In the genomic region with DNA sequence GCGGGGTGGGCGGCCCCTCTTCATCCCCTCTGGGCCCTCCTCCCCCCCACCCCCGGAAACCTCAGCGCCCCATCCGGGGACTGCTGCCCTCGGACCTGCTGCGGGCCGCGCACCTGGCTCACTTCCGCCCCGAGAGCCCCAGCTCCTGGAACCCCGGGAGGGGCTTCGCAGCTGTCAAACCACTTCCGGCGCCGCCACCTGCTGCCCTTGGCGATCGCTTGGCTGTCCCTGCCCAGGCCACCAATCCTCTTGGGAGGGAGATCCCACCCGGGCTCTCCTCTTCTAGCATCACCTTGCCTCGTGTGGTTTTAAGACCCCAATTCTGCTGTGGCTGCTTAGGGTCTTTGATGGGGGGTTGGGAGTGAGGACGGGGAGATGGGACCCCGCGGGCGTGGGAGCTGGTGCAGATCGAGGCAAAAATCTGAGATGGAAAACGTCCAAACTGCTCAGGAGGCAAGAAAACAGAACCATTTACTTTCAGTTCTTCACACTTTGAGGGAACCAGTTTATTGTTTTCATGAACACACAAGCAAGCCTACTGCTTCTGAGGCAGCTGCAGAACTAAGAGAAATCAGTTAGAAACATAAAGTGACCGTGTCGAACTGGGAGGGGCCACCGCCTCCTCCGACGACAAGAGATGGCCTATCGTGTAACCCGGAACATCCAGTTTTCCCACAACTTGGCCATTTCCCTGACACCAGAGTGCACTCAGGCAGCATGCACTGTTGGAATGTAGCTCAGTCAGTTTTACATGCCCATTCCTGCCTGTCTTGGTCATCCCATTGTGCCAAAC, we compare ENCODE assay signal across 8 cellular contexts. TPM values are rescaled to one million over a fixed set of nuclear protein-coding genes. Genes with fewer than 3 reads are reported as not detected.
DNase-seq lines count a peak whose midpoint lies in the region; ATAC-seq and TF ChIP-seq lines count a peak whose summit lies in the region.

No MANE protein-coding gene starts in this region.

- TF ChIP-seq CTCF in left ventricle myocardium inferior (IDR thresholded peaks at IDR 0.05; ENCODE audit: borderline replicate concordance), result no peak

- H3K36me3 ChIP-seq in SK-N-MC (ENCODE audit: insufficient read depth, low read length) (no peaks in the 10 kb centered on the region), left ventricle myocardium inferior (no peaks in the 10 kb centered on the region)

- H3K9me3 ChIP-seq in SK-N-MC (ENCODE audit: low read depth, low read length), result no peaks in the 10 kb centered on the region
- H3K9me3 ChIP-seq in left ventricle myocardium inferior (replicated peaks), result no peaks in the 10 kb centered on the region

- peaks cover 14% of the 10 kb centered on the region for H3K36me3 Mint-ChIP-seq in activated naive CD8-positive, alpha-beta T cell treated with anti-CD3 and anti-CD28 coated beads, Interleukin-2, amount 50 U/mL, for 24 hours (ENCODE audit: low read depth)

- no peak for TF ChIP-seq EP300 in Ishikawa (IDR thresholded peaks at IDR 0.05; ENCODE audit: borderline replicate concordance)

- H3K27me3 ChIP-seq in left ventricle myocardium inferior (ENCODE audit: low read depth), result no peaks in the 10 kb centered on the region

- ATAC-seq in GM21723 (IDR thresholded peaks at IDR 0.05; ENCODE audit: unreplicated experiment), result peak; percentile 69
- peak; percentile 12 for ATAC-seq in activated naive CD8-positive, alpha-beta T cell treated with anti-CD3 and anti-CD28 coated beads, Interleukin-2, amount 50 U/mL, for 24 hours

- peak overlapping the region; percentile 87 for H3K4me3 Mint-ChIP-seq in activated naive CD8-positive, alpha-beta T cell treated with anti-CD3 and anti-CD28 coated beads, Interleukin-2, amount 50 U/mL, for 24 hours

- peaks cover 72% of the 10 kb centered on the region for H3K4me1 Mint-ChIP-seq in activated naive CD8-positive, alpha-beta T cell treated with anti-CD3 and anti-CD28 coated beads, Interleukin-2, amount 50 U/mL, for 24 hours

- no peaks in the 10 kb centered on the region for H3K27me3 Mint-ChIP-seq in activated naive CD8-positive, alpha-beta T cell treated with anti-CD3 and anti-CD28 coated beads, Interleukin-2, amount 50 U/mL, for 24 hours

- intact Hi-C loops in left ventricle myocardium inferior (cut with micrococcal nuclease), result no loop called here

- H3K4me1 ChIP-seq in left ventricle myocardium inferior, result no peaks in the 10 kb centered on the region

- H3K27ac ChIP-seq in SK-N-MC (no peak overlapping the region), left ventricle myocardium inferior (replicated peaks) (peak overlapping the region; percentile 82)

- H3K4me3 ChIP-seq in SK-N-MC (peak overlapping the region; percentile 78), left ventricle myocardium inferior (peak overlapping the region; percentile 69)

- DNase-seq in GF-D8 (lab: John Stamatoyannopoulos, UW), result peak; percentile 38
- DNase-seq in SK-N-MC (ENCODE audit: low read depth, low spot score), result no peak
- peak; percentile 71 for DNase-seq in activated naive CD8-positive, alpha-beta T cell treated with anti-CD3 and anti-CD28 coated beads, Interleukin-2, amount 50 U/mL, for 24 hours
- DNase-seq in left ventricle myocardium inferior, result peak; percentile 30
- peak; percentile 68 for DNase-seq in renal cortical epithelial cell (ENCODE audit: low read depth)
- DNase-seq in GDM1 (lab: John Stamatoyannopoulos, UW), result no peak

- H3K9me3 Mint-ChIP-seq in activated naive CD8-positive, alpha-beta T cell treated with anti-CD3 and anti-CD28 coated beads, Interleukin-2, amount 50 U/mL, for 24 hours, result no peaks in the 10 kb centered on the region

- no peak for TF ChIP-seq RAD21 in Ishikawa (IDR thresholded peaks at IDR 0.05; ENCODE audit: low read depth)

- peak overlapping the region; percentile 59 for H3K9ac ChIP-seq in SK-N-MC (ENCODE audit: insufficient read length)

- H3K27ac Mint-ChIP-seq in activated naive CD8-positive, alpha-beta T cell treated with anti-CD3 and anti-CD28 coated beads, Interleukin-2, amount 50 U/mL, for 24 hours, result peak overlapping the region; percentile 95

TF ChIP-seq in Ishikawa, 13 proteins besides CTCF, POLR2A, EP300 and RAD21:
- TF ChIP-seq, protein P1, sequence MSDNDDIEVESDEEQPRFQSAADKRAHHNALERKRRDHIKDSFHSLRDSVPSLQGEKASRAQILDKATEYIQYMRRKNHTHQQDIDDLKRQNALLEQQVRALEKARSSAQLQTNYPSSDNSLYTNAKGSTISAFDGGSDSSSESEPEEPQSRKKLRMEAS (IDR thresholded peaks at IDR 0.05), result peak; percentile 36; the same call in 1 of the 2 replicates
- TF ChIP-seq EGR1 (IDR thresholded peaks at IDR 0.05) (no peak), ZBTB7A (IDR thresholded peaks at IDR 0.05; ENCODE audit: low read depth) (no peak), FOXM1 (IDR thresholded peaks at IDR 0.05; ENCODE audit: borderline replicate concordance, low read depth) (no peak), TEAD4 (IDR thresholded peaks at IDR 0.05) (peak; percentile 84), TAF1 (IDR thresholded peaks at IDR 0.05; ENCODE audit: low read depth) (no peak), TCF12 (IDR thresholded peaks at IDR 0.05; ENCODE audit: low read depth) (no peak)
- TF ChIP-seq, protein P2, sequence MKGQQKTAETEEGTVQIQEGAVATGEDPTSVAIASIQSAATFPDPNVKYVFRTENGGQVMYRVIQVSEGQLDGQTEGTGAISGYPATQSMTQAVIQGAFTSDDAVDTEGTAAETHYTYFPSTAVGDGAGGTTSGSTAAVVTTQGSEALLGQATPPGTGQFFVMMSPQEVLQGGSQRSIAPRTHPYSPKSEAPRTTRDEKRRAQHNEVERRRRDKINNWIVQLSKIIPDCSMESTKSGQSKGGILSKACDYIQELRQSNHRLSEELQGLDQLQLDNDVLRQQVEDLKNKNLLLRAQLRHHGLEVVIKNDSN (IDR thresholded peaks at IDR 0.05), result no peak

RNA-seq across cellular contexts. Expression of a gene that starts 0.8 kb away (rescaled TPM):
- 18.6 TPM for total RNA-seq in left ventricle myocardium inferior
- total RNA-seq in renal cortical epithelial cell, result 22.6 and 34.4 TPM in 2 replicates

Comparison
In these comparisons a context has a peak if more than half of its experiments do, and no peak if none do; other contexts are left out.
1. DNase-seq: peak in GF-D8 (single experiment), activated naive CD8-positive, alpha-beta T cell treated with anti-CD3 and anti-CD28 coated beads, Interleukin-2, amount 50 U/mL, for 24 hours (single experiment), left ventricle myocardium inferior (single experiment) and renal cortical epithelial cell (single experiment); none in SK-N-MC (single experiment) and GDM1 (single experiment).